ENCODE assay signal across 32 cellular contexts in genomic region chr2:201269764-201270163, GRCh38. TPM values are rescaled to one million over a fixed set of nuclear protein-coding genes. Genes with fewer than 3 reads are reported as not detected.
DNase-seq lines count a peak whose midpoint lies in the region; ATAC-seq lines count a peak whose summit lies in the region.
"Had no signal": no experiment of that assay in that cellular context is flagged by ENCODE, and none has a peak within 500 bp of the region (broad histone marks: within the 10 kb centered on the region; RNA-seq: fewer than 3 reads in every experiment).

No MANE protein-coding gene starts in this region.

- peak; percentile 75 for ATAC-seq in left lobe of liver
- no peak for ATAC-seq in stimulated activated naive B cell treated with anti-CD40 and anti-IgM and Interleukin-4, amounts not matched to agents 10 μg/mL and 1 μg/mL and 100 μg/mL, for 72 hours (replicated peaks)
- ATAC-seq: activated CD8-positive, alpha-beta memory T cell treated with anti-CD3 and anti-CD28 coated beads, Interleukin-2, amount 10 ng/mL, durations not matched to agents 7 days and 5 days; gastrocnemius medialis; stimulated activated memory B cell treated with anti-CD40 and anti-IgM and Interleukin-4, amounts not matched to agents 10 μg/mL and 1 μg/mL and 100 μg/mL, for 72 hours had no signal

- no peaks in the 10 kb centered on the region for H3K9me3 Mint-ChIP-seq in stimulated activated naive B cell treated with anti-CD40 and anti-IgM and Interleukin-4, amounts not matched to agents 10 μg/mL and 1 μg/mL and 100 μg/mL, for 72 hours
- H3K9me3 Mint-ChIP-seq: activated CD4-positive, alpha-beta T cell treated with anti-CD3 and anti-CD28 coated beads, Interleukin-2, amount 10 ng/mL, durations not matched to agents 24 days and 14 days; brain; HFFc6; neural progenitor cell; stimulated activated memory B cell treated with anti-CD40 and anti-IgM and Interleukin-4, amounts not matched to agents 10 μg/mL and 1 μg/mL and 100 μg/mL, for 72 hours had no signal

- H3K36me3 Mint-ChIP-seq in stimulated activated naive B cell treated with anti-CD40 and anti-IgM and Interleukin-4, amounts not matched to agents 10 μg/mL and 1 μg/mL and 100 μg/mL, for 72 hours, result peaks cover 43 to 55% of the 10 kb centered on the region in 2 donors
- H3K36me3 Mint-ChIP-seq: brain, neural progenitor cell had no signal

- H3K4me1 Mint-ChIP-seq in stimulated activated naive B cell treated with anti-CD40 and anti-IgM and Interleukin-4, amounts not matched to agents 10 μg/mL and 1 μg/mL and 100 μg/mL, for 72 hours, result peaks cover 28 to 47% of the 10 kb centered on the region in 2 donors
- H3K4me1 Mint-ChIP-seq: brain, neural progenitor cell had no signal

- peak overlapping the region; percentile 31 for H3K27ac Mint-ChIP-seq in stimulated activated naive B cell treated with anti-CD40 and anti-IgM and Interleukin-4, amounts not matched to agents 10 μg/mL and 1 μg/mL and 100 μg/mL, for 72 hours
- H3K27ac Mint-ChIP-seq: activated CD8-positive, alpha-beta memory T cell treated with anti-CD3 and anti-CD28 coated beads, Interleukin-2, amount 10 ng/mL, durations not matched to agents 7 days and 5 days; brain; HFFc6; neural progenitor cell had no signal

- no peak overlapping the region for H3K4me3 Mint-ChIP-seq in stimulated activated naive B cell treated with anti-CD40 and anti-IgM and Interleukin-4, amounts not matched to agents 10 μg/mL and 1 μg/mL and 100 μg/mL, for 72 hours
- H3K4me3 Mint-ChIP-seq: activated CD4-positive, alpha-beta T cell treated with anti-CD3 and anti-CD28 coated beads, Interleukin-2, amount 10 ng/mL, durations not matched to agents 24 days and 14 days; activated CD8-positive, alpha-beta memory T cell treated with anti-CD3 and anti-CD28 coated beads, Interleukin-2, amount 10 ng/mL, durations not matched to agents 7 days and 5 days; brain; HFFc6; neural progenitor cell; stimulated activated memory B cell treated with anti-CD40 and anti-IgM and Interleukin-4, amounts not matched to agents 10 μg/mL and 1 μg/mL and 100 μg/mL, for 72 hours had no signal

- no peaks in the 10 kb centered on the region for H3K27me3 Mint-ChIP-seq in stimulated activated naive B cell treated with anti-CD40 and anti-IgM and Interleukin-4, amounts not matched to agents 10 μg/mL and 1 μg/mL and 100 μg/mL, for 72 hours
- H3K27me3 Mint-ChIP-seq: activated CD4-positive, alpha-beta T cell treated with anti-CD3 and anti-CD28 coated beads, Interleukin-2, amount 10 ng/mL, durations not matched to agents 24 days and 14 days; activated CD8-positive, alpha-beta memory T cell treated with anti-CD3 and anti-CD28 coated beads, Interleukin-2, amount 10 ng/mL, durations not matched to agents 7 days and 5 days; stimulated activated memory B cell treated with anti-CD40 and anti-IgM and Interleukin-4, amounts not matched to agents 10 μg/mL and 1 μg/mL and 100 μg/mL, for 72 hours had no signal

- DNase-seq in NCI-H82 (lab: John Stamatoyannopoulos, UW) (peak; percentile 17), NCI-H82 treated with DMSO at 0.1 percent for 48 hours (lab: John Stamatoyannopoulos, UW; ENCODE audit: unreplicated experiment) (no peak), NCI-H2029 treated with DMSO at 0.1 percent for 48 hours (lab: John Stamatoyannopoulos, UW) (peak; percentile 43), left lobe of liver (ENCODE audit: low spot score) (no peak), NCI-H2227 treated with DMSO at 0.1 percent for 48 hours (lab: John Stamatoyannopoulos, UW) (no peak)
- DNase-seq in stimulated activated naive B cell treated with anti-CD40 and anti-IgM and Interleukin-4, amounts not matched to agents 10 μg/mL and 1 μg/mL and 100 μg/mL, for 72 hours, result no peak
- DNase-seq in activated CD4-positive, alpha-beta T cell treated with anti-CD3 and anti-CD28 coated beads for 4 hours, result no peak
- DNase-seq in stimulated activated naive CD4-positive, alpha-beta T cell treated with Interleukin-2 at 50 U/mL for 16 hours (lab: John Stamatoyannopoulos, UW), result no peak
- DNase-seq: activated CD4-positive, alpha-beta T cell treated with anti-CD3 and anti-CD28 coated beads, Interleukin-2, amount 10 ng/mL, durations not matched to agents 24 days and 14 days; activated CD8-positive, alpha-beta memory T cell treated with anti-CD3 and anti-CD28 coated beads, Interleukin-2, amount 10 ng/mL, durations not matched to agents 7 days and 5 days; activated naive CD4-positive, alpha-beta T cell treated with Interleukin-2 at 50 U/mL for 16 hours; activated T-cell treated with anti-CD3 and anti-CD28 coated beads, Interleukin-2, amount 50 U/mL, for 48 hours; amniotic stem cell; DMS 273 treated with DMSO at 0.1 percent for 48 hours; dorsolateral prefrontal cortex; gastrocnemius medialis; HFFc6; KG1; mammary epithelial cell; MG63; NCI-H1417 treated with DMSO at 0.1 percent for 48 hours; NCI-H2081 treated with DMSO at 0.1 percent for 48 hours; NCI-H748 treated with DMSO at 0.1 percent for 48 hours; retina; RPMI8226; SJCRH30; SW 1271; T1000; upper lobe of left lung had no signal

RNA-seq across cellular contexts. Expression of gene CASP8, which starts 9.4 kb away (rescaled TPM):
- total RNA-seq in left lobe of liver, result 7.6 TPM

Comparison
In these comparisons a context has a peak if more than half of its experiments do, and no peak if none do; other contexts are left out.
1. DNase-seq: peak in NCI-H82 (single experiment) and NCI-H2029 treated with DMSO at 0.1 percent for 48 hours (single experiment); none in NCI-H82 treated with DMSO at 0.1 percent for 48 hours (single experiment), left lobe of liver (single experiment), stimulated activated naive B cell treated with anti-CD40 and anti-IgM and Interleukin-4, amounts not matched to agents 10 μg/mL and 1 μg/mL and 100 μg/mL, for 72 hours (single experiment), activated CD4-positive, alpha-beta T cell treated with anti-CD3 and anti-CD28 coated beads for 4 hours (0 of 2), stimulated activated naive CD4-positive, alpha-beta T cell treated with Interleukin-2 at 50 U/mL for 16 hours (single experiment) and NCI-H2227 treated with DMSO at 0.1 percent for 48 hours (single experiment).